11 cellular contexts compared by ENCODE assay signal in genomic region chr1:1420654-1421134, GRCh38. TPM values are rescaled to one million over a fixed set of nuclear protein-coding genes. Genes with fewer than 3 reads are reported as not detected.
DNase-seq lines count a peak whose midpoint lies in the region; ATAC-seq and TF ChIP-seq lines count a peak whose summit lies in the region.
"Had no signal": no experiment of that assay in that cellular context is flagged by ENCODE, and none has a peak within 500 bp of the region (broad histone marks: within the 10 kb centered on the region; RNA-seq: fewer than 3 reads in every experiment).

No MANE protein-coding gene starts in this region.

- no peaks in the 10 kb centered on the region for H3K27me3 ChIP-seq in BLaER1
- no peaks in the 10 kb centered on the region for H3K27me3 ChIP-seq in HUES64 (ENCODE audit: insufficient read depth, low read length)
- no peaks in the 10 kb centered on the region for H3K27me3 ChIP-seq in endodermal cell (ENCODE audit: control insufficient read depth, insufficient read depth, low read length, poor library complexity, severe bottlenecking)

- TF ChIP-seq CTCF in endodermal cell (conservative IDR thresholded peaks at IDR 0.05), result no peak
- no peak for TF ChIP-seq CTCF in nephron progenitor cell (IDR thresholded peaks at IDR 0.05)

- H3K9ac ChIP-seq in BLaER1, result peak overlapping the region; percentile 73
- H3K9ac ChIP-seq in HUES64 (ENCODE audit: low read depth, low read length), result 0 out of 2 replicates have a peak overlapping the region, but pooled peaks have one; percentile 9
- H3K9ac ChIP-seq in endodermal cell (ENCODE audit: extremely low read depth, low read length, poor library complexity, severe bottlenecking), result no peak overlapping the region

- H4K20me1 ChIP-seq in BLaER1, result no peaks in the 10 kb centered on the region

- no peak overlapping the region for H3K27ac Mint-ChIP-seq in endodermal cell
- H3K27ac Mint-ChIP-seq in nephron progenitor cell, result peak overlapping the region; percentile 79
- H3K27ac Mint-ChIP-seq: CD4-positive, alpha-beta memory T cell; T-helper 1 cell treated with Interleukin-12 subunit alpha and Interleukin-12 subunit beta and Interleukin-4 antibody, amounts not matched to agents 30 μg/mL and 1 μg/mL, for 36 hours had no signal

- peak overlapping the region; percentile 85 for H3K4me2 ChIP-seq in BLaER1

- H3K4me1 Mint-ChIP-seq in endodermal cell (peaks cover 13% of the 10 kb centered on the region), nephron progenitor cell (peaks cover 61% of the 10 kb centered on the region)

- H3K27ac ChIP-seq in BLaER1 (peak overlapping the region; percentile 85), HUES64 (ENCODE audit: low read depth, low read length) (peak overlapping the region; percentile 49; the same call in 1 of the 2 replicates), endodermal cell (ENCODE audit: low read depth, low read length) (no peak overlapping the region)

- 90% methylated on average over 10 of the region's 12 CpGs for WGBS in HUES64
- WGBS in endodermal cell (ENCODE audit: insufficient coverage in 1 of 2, insufficient read length in 1 of 2), 2 experiments, result 93 to 100% methylated on average over 3 to 12 of the region's 12 CpGs

- H3K36me3 Mint-ChIP-seq in endodermal cell (ENCODE audit: low read depth) (no peaks in the 10 kb centered on the region), nephron progenitor cell (ENCODE audit: low read depth) (peaks cover 4% of the 10 kb centered on the region)
- H3K36me3 Mint-ChIP-seq: CD4-positive, alpha-beta memory T cell had no signal

- peak; percentile 57 for DNase-seq in endodermal cell
- no peak for DNase-seq in nephron progenitor cell
- DNase-seq in amygdala (lab: John Stamatoyannopoulos, UW), result no peak
- DNase-seq in NCI-H526 treated with DMSO at 0.1 percent for 48 hours (lab: John Stamatoyannopoulos, UW), result no peak
- DNase-seq: activated CD8-positive, alpha-beta memory T cell treated with anti-CD3 and anti-CD28 coated beads, Interleukin-2, amount 50 U/mL, for 48 hours had no signal

- H3K9me3 Mint-ChIP-seq in endodermal cell, result no peaks in the 10 kb centered on the region
- H3K9me3 Mint-ChIP-seq in nephron progenitor cell, result no peaks in the 10 kb centered on the region
- H3K9me3 Mint-ChIP-seq: CD4-positive, alpha-beta memory T cell; T-helper 1 cell treated with Interleukin-12 subunit alpha and Interleukin-12 subunit beta and Interleukin-4 antibody, amounts not matched to agents 30 μg/mL and 1 μg/mL, for 36 hours had no signal

- H3K9me3 ChIP-seq in BLaER1 (no peaks in the 10 kb centered on the region), HUES64 (ENCODE audit: insufficient read depth, low read depth, low read length) (no peaks in the 10 kb centered on the region), endodermal cell (ENCODE audit: control insufficient read depth, low read length) (no peaks in the 10 kb centered on the region)

- H3K4me1 ChIP-seq in BLaER1 (peaks cover 71% of the 10 kb centered on the region), HUES64 (ENCODE audit: insufficient read depth, low read length) (peaks cover 19% of the 10 kb centered on the region), endodermal cell (ENCODE audit: control insufficient read depth, insufficient read depth, low read length) (peaks cover 13% of the 10 kb centered on the region)

- ATAC-seq in HG03159 (IDR thresholded peaks at IDR 0.05; ENCODE audit: unreplicated experiment) (no peak), HG02884 (IDR thresholded peaks at IDR 0.05; ENCODE audit: unreplicated experiment) (no peak)

- H3K36me3 ChIP-seq in BLaER1, result no peaks in the 10 kb centered on the region
- H3K36me3 ChIP-seq in HUES64 (ENCODE audit: insufficient read depth, low read length), result no peaks in the 10 kb centered on the region
- no peaks in the 10 kb centered on the region for H3K36me3 ChIP-seq in endodermal cell (ENCODE audit: control insufficient read depth, insufficient read depth, low read length)

- H3K4me3 ChIP-seq in BLaER1 (0 out of 2 replicates have a peak overlapping the region, but pooled peaks have one; percentile 38), HUES64 (ENCODE audit: low read length) (no peak overlapping the region), endodermal cell (ENCODE audit: low read length) (no peak overlapping the region)

- H3K4me3 Mint-ChIP-seq in endodermal cell (peak overlapping the region; percentile 23), nephron progenitor cell (no peak overlapping the region)
- H3K4me3 Mint-ChIP-seq: CD4-positive, alpha-beta memory T cell; T-helper 1 cell treated with Interleukin-12 subunit alpha and Interleukin-12 subunit beta and Interleukin-4 antibody, amounts not matched to agents 30 μg/mL and 1 μg/mL, for 36 hours had no signal

- peaks cover 7% of the 10 kb centered on the region for H3K27me3 Mint-ChIP-seq in endodermal cell (ENCODE audit: insufficient read depth)
- H3K27me3 Mint-ChIP-seq in nephron progenitor cell (ENCODE audit: low read depth, poor library complexity), result peaks cover 3% of the 10 kb centered on the region

RNA-seq across cellular contexts. Expression of gene ANKRD65, which starts 0.4 kb away (rescaled TPM):
- 0.95 TPM for polyA plus RNA-seq in HUES64 (2013, experiment 1 of 2)
- 1.2 TPM for polyA plus RNA-seq in HUES64 (2013, experiment 2 of 2)
- 1 to 10 TPM; 1.6 TPM for total RNA-seq in endodermal cell
- 0.78 TPM for polyA plus RNA-seq in endodermal cell (2013, experiment 1 of 2)
- 1.7 TPM for polyA plus RNA-seq in endodermal cell (2013, experiment 2 of 2)
- total RNA-seq: CD4-positive, alpha-beta memory T cell had no signal
- polyA plus RNA-seq: CD4-positive, alpha-beta memory T cell had no signal

RNA-seq across cellular contexts. Expression of gene MRPL20, which starts 13.6 kb away (rescaled TPM):
- polyA plus RNA-seq in HUES64 (2013, experiment 1 of 2), result 147 TPM
- 128 TPM for polyA plus RNA-seq in HUES64 (2013, experiment 2 of 2)
- 100 to 1,000 TPM; 109 to 129 TPM for total RNA-seq in endodermal cell
- 104 TPM for polyA plus RNA-seq in endodermal cell (2013, experiment 1 of 2)
- 98.2 TPM for polyA plus RNA-seq in endodermal cell (2013, experiment 2 of 2)

RNA-seq across cellular contexts. Expression of gene VWA1, which starts 14.8 kb away (rescaled TPM):
- polyA plus RNA-seq in HUES64 (2013, experiment 1 of 2), result 14.6 TPM
- 10.6 TPM for polyA plus RNA-seq in HUES64 (2013, experiment 2 of 2)
- 10 to 100 TPM; 12.7 to 17.4 TPM for total RNA-seq in endodermal cell
- polyA plus RNA-seq in endodermal cell (2013, experiment 1 of 2), result 10.3 TPM
- 5.6 TPM for polyA plus RNA-seq in endodermal cell (2013, experiment 2 of 2)
- total RNA-seq: CD4-positive, alpha-beta memory T cell had no signal
- polyA plus RNA-seq: CD4-positive, alpha-beta memory T cell had no signal

RNA-seq across cellular contexts. Expression of gene CCNL2, which starts 21.6 kb away (rescaled TPM):
- polyA plus RNA-seq in HUES64 (2013, experiment 1 of 2), result 90.6 TPM
- polyA plus RNA-seq in HUES64 (2013, experiment 2 of 2), result 82.9 TPM
- 100 to 1,000 TPM; 187 to 244 TPM for total RNA-seq in endodermal cell
- polyA plus RNA-seq in endodermal cell (2013, experiment 1 of 2), result 255 TPM
- 217 TPM for polyA plus RNA-seq in endodermal cell (2013, experiment 2 of 2)

RNA-seq across cellular contexts. Expression of gene ATAD3C, which starts 28.8 kb away (rescaled TPM):
- 0.35 TPM for polyA plus RNA-seq in HUES64 (2013, experiment 1 of 2)
- 0.63 TPM for polyA plus RNA-seq in HUES64 (2013, experiment 2 of 2)
- under 1 TPM; 0.55 TPM for total RNA-seq in endodermal cell
- 0.78 TPM for polyA plus RNA-seq in endodermal cell (2013, experiment 1 of 2)
- 0.21 TPM for polyA plus RNA-seq in endodermal cell (2013, experiment 2 of 2)
